Comparison of ENCODE assay signal across 9 cellular contexts in genomic region chr10:74827694-74828093, GRCh38. TPM values are rescaled to one million over a fixed set of nuclear protein-coding genes. Genes with fewer than 3 reads are reported as not detected.
DNase-seq lines count a peak whose midpoint lies in the region; ATAC-seq and TF ChIP-seq lines count a peak whose summit lies in the region.
"Had no signal": no experiment of that assay in that cellular context is flagged by ENCODE, and none has a peak within 500 bp of the region (broad histone marks: within the 10 kb centered on the region; RNA-seq: fewer than 3 reads in every experiment).

No MANE protein-coding gene starts in this region.

- H3K27ac Mint-ChIP-seq in Calu3 (ENCODE audit: unreplicated experiment) = peak overlapping the region; percentile 100
- H3K27ac Mint-ChIP-seq in progenitor cell of endocrine pancreas = peak overlapping the region; percentile 94

- H3K9me3 Mint-ChIP-seq in Calu3 (ENCODE audit: low read depth, unreplicated experiment) (no peaks in the 10 kb centered on the region), progenitor cell of endocrine pancreas (ENCODE audit: low read depth) (peaks cover 4% of the 10 kb centered on the region)

- no peaks in the 10 kb centered on the region for H3K27me3 Mint-ChIP-seq in Calu3 (ENCODE audit: unreplicated experiment)
- H3K27me3 Mint-ChIP-seq in progenitor cell of endocrine pancreas = no peaks in the 10 kb centered on the region

- H3K4me3 Mint-ChIP-seq in Calu3 (ENCODE audit: low read depth, unreplicated experiment) (peak overlapping the region; percentile 66), progenitor cell of endocrine pancreas (ENCODE audit: low read depth) (peak overlapping the region; percentile 96)

- peak overlapping the region; percentile 61 for H3K27ac ChIP-seq in OCI-LY1 (ENCODE audit: low read depth, low read length, poor library complexity, severe bottlenecking)
- H3K27ac ChIP-seq: SJSA1 had no signal

- H2AFZ ChIP-seq in OCI-LY1 (ENCODE audit: low read length) = no peak overlapping the region

- peak overlapping the region; percentile 99 for H3K4me2 ChIP-seq in OCI-LY1 (ENCODE audit: low read length)

- BruUV-seq in Calu3 (replicated peaks; lab: Mats Ljungman, UMichigan) = no TSS peak

- H3K4me3 ChIP-seq in OCI-LY1 (ENCODE audit: low read depth, low read length, poor library complexity, severe bottlenecking) = peak overlapping the region; percentile 79
- peak overlapping the region; percentile 77 for H3K4me3 ChIP-seq in epithelial cell of proximal tubule (ENCODE audit: low read depth, low read length)

- intact Hi-C loops in Calu3 (cut with micrococcal nuclease; ENCODE audit: unreplicated experiment) = loop anchor here (5.0 to 10.0 kb wide), 2 partner anchors 95 to 167 kb away; no protein-coding TSS in a partner anchor

- H3K36me3 Mint-ChIP-seq in Calu3 (ENCODE audit: insufficient read depth, unreplicated experiment) (peaks cover 38% of the 10 kb centered on the region), progenitor cell of endocrine pancreas (ENCODE audit: insufficient read depth) (peaks cover 11% of the 10 kb centered on the region)

- H3F3A ChIP-seq in OCI-LY1 (ENCODE audit: insufficient read depth, low read length) = 0 out of 2 replicates have a peak, but pooled peaks cover 6% of the 10 kb centered on the region

- no peaks in the 10 kb centered on the region for H4K20me1 ChIP-seq in OCI-LY1 (ENCODE audit: insufficient read depth, low read length)

- no peaks in the 10 kb centered on the region for H3K9me2 ChIP-seq in OCI-LY1 (ENCODE audit: low read depth, low read length)

- peaks cover 5% of the 10 kb centered on the region for H3K36me3 ChIP-seq in OCI-LY1 (ENCODE audit: insufficient read depth, low read length)
- H3K36me3 ChIP-seq: SJSA1 had no signal

- ATAC-seq in GM18505 (IDR thresholded peaks at IDR 0.05; ENCODE audit: unreplicated experiment) = no peak

- no peaks in the 10 kb centered on the region for H3K27me3 ChIP-seq in OCI-LY1 (ENCODE audit: insufficient read depth, low read length)
- H3K27me3 ChIP-seq: SJSA1 had no signal

- no peak for TF ChIP-seq POLR2A in GM18505 (IDR thresholded peaks at IDR 0.05; ENCODE audit: borderline replicate concordance, extremely low read depth, insufficient read depth, insufficient read length)

- DNase-seq in Calu3 = no peak
- no peak for DNase-seq in epithelial cell of proximal tubule (ENCODE audit: low read depth)
- DNase-seq in progenitor cell of endocrine pancreas (ENCODE audit: low spot score, unreplicated experiment) = no peak
- no peak for DNase-seq in ACHN
- no peak for DNase-seq in cortex of kidney (lab: John Stamatoyannopoulos, UW)
- DNase-seq in COR-L47 (lab: John Stamatoyannopoulos, UW) = no peak

- peaks cover 44% of the 10 kb centered on the region for H3K4me1 ChIP-seq in OCI-LY1 (ENCODE audit: insufficient read depth, low read length, severe bottlenecking)

- peaks cover 49% of the 10 kb centered on the region for H3K79me2 ChIP-seq in OCI-LY1 (ENCODE audit: insufficient read depth, low read length)

- H3K9me3 ChIP-seq in OCI-LY1 (ENCODE audit: low read length) = no peaks in the 10 kb centered on the region
- H3K9me3 ChIP-seq: SJSA1 had no signal

- peak overlapping the region; percentile 78; the same call in 1 of the 2 replicates for H3K9ac ChIP-seq in OCI-LY1 (ENCODE audit: low read length)

- peaks cover 25% of the 10 kb centered on the region for H3K4me1 Mint-ChIP-seq in Calu3 (ENCODE audit: low read depth, unreplicated experiment)
- peaks cover 41% of the 10 kb centered on the region for H3K4me1 Mint-ChIP-seq in progenitor cell of endocrine pancreas (ENCODE audit: low read depth)

- CTCF ChIA-PET in Calu3 (lab: Charles Lee) = no interaction called here

- no peak for TF ChIP-seq CTCF in Calu3 (IDR thresholded peaks at IDR 0.05; ENCODE audit: unreplicated experiment)
- TF ChIP-seq CTCF in OCI-LY1 (IDR thresholded peaks at IDR 0.05; ENCODE audit: low read length) = no peak
- no peak for TF ChIP-seq CTCF in epithelial cell of proximal tubule (conservative IDR thresholded peaks at IDR 0.05; ENCODE audit: low read depth, low read length)
- no peak for TF ChIP-seq CTCF in progenitor cell of endocrine pancreas (IDR thresholded peaks at IDR 0.05; ENCODE audit: unreplicated experiment)

- in situ Hi-C loops in ACHN (cut with HindIII; ENCODE audit: low pct_ligation_motif_present, low pct_unique_long_range_greater_than_20kb, low sequenced_read_pairs) = no loop called here

RNA-seq across cellular contexts. Expression of gene KAT6B, which starts 1.3 kb away (rescaled TPM):
- total RNA-seq in Calu3 (2022) (28.2 and 28.6 TPM in 2 replicates), epithelial cell of proximal tubule (3.6 and 10.1 TPM in 2 replicates), progenitor cell of endocrine pancreas (75.4 and 76.9 TPM in 2 replicates)
